1 cellular context compared by ENCODE assay signal in the genomic region with DNA sequence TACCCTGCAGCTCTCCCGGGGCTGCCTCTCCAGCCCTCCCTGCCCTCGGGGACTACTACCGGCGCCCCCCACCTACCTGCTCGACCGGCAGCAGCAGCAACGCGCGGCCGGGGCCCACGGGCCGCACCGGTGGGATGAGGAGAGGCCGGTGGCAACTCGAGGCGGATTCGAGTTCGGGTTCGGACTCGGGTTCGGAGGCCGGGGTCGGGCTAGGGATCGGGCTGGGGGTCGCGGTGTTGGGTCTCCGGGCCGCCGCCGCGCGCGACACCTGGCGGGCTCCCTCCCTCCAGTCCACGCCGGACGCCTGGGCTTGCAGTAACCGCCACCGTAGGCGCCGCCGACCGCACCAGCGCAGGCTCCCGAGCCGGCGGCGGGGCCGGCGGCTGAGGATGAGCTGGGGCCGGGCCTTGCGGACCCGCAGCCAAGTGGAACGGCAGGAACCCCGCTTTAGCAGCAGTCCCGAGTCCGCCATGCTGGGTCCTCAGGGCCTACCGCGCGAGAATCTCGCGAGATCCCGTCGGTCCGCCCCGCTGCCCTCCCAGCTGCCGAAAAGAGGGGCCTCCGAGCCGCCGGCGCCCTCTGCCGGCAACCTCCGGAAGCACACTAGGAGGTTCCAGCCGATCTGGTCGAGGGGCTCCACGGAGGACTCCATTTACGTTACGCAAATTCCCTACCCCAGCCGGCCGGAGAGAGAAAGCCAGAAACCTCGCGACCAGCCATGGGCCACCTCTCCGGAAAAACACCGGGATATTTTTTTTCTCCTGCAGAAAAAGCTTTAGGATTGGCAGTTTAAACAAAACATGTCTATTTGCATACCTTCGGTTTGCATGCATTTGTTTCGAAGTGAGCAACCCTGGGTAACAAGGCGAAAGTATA.
TF ChIP-seq lines count a peak whose summit lies in the region.

TSS of gene NOL9 (minus strand) at position 483 of the 876 bp plus-strand sequence. CDS start at position 472, 11 bp downstream.

TF ChIP-seq in HepG2, 621 proteins besides CTCF, POLR2A, EP300 and RAD21 (continued from another document and continues in another):
- TF ChIP-seq, protein P1, sequence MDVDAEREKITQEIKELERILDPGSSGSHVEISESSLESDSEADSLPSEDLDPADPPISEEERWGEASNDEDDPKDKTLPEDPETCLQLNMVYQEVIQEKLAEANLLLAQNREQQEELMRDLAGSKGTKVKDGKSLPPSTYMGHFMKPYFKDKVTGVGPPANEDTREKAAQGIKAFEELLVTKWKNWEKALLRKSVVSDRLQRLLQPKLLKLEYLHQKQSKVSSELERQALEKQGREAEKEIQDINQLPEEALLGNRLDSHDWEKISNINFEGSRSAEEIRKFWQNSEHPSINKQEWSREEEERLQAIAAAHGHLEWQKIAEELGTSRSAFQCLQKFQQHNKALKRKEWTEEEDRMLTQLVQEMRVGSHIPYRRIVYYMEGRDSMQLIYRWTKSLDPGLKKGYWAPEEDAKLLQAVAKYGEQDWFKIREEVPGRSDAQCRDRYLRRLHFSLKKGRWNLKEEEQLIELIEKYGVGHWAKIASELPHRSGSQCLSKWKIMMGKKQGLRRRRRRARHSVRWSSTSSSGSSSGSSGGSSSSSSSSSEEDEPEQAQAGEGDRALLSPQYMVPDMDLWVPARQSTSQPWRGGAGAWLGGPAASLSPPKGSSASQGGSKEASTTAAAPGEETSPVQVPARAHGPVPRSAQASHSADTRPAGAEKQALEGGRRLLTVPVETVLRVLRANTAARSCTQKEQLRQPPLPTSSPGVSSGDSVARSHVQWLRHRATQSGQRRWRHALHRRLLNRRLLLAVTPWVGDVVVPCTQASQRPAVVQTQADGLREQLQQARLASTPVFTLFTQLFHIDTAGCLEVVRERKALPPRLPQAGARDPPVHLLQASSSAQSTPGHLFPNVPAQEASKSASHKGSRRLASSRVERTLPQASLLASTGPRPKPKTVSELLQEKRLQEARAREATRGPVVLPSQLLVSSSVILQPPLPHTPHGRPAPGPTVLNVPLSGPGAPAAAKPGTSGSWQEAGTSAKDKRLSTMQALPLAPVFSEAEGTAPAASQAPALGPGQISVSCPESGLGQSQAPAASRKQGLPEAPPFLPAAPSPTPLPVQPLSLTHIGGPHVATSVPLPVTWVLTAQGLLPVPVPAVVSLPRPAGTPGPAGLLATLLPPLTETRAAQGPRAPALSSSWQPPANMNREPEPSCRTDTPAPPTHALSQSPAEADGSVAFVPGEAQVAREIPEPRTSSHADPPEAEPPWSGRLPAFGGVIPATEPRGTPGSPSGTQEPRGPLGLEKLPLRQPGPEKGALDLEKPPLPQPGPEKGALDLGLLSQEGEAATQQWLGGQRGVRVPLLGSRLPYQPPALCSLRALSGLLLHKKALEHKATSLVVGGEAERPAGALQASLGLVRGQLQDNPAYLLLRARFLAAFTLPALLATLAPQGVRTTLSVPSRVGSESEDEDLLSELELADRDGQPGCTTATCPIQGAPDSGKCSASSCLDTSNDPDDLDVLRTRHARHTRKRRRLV (CRISPR knock-in tag; IDR thresholded peaks at IDR 0.05): no peak
- TF ChIP-seq ZNF205 (CRISPR knock-in tag; IDR thresholded peaks at IDR 0.05): 0 out of 2 replicates have a peak, but pooled peaks have one; percentile 41
- no peak; the same call in 1 of the 2 replicates for TF ChIP-seq ZNF687 (CRISPR knock-in tag; IDR thresholded peaks at IDR 0.05)
- TF ChIP-seq TBX2 (CRISPR knock-in tag; IDR thresholded peaks at IDR 0.05; ENCODE audit: borderline replicate concordance): peak; percentile 58
- peak; percentile 80 for TF ChIP-seq SP4 (CRISPR knock-in tag; IDR thresholded peaks at IDR 0.05)
- TF ChIP-seq MED1 (CRISPR knock-in tag; IDR thresholded peaks at IDR 0.05): peak; percentile 82
- TF ChIP-seq ZEB1 (IDR thresholded peaks at IDR 0.05; ENCODE audit: insufficient replicate concordance, low read depth): no peak
- peak; percentile 59; the same call in 1 of the 2 replicates for TF ChIP-seq SOX13 (IDR thresholded peaks at IDR 0.05)
- peak in 1 of 2 experiments; percentile 35; a peak in 1 of 4 replicates for TF ChIP-seq SOX13 (CRISPR knock-in tag; conservative IDR thresholded peaks at IDR 0.05 in 1 of 2, IDR thresholded peaks at IDR 0.05 in 1 of 2)
- TF ChIP-seq, protein P2, sequence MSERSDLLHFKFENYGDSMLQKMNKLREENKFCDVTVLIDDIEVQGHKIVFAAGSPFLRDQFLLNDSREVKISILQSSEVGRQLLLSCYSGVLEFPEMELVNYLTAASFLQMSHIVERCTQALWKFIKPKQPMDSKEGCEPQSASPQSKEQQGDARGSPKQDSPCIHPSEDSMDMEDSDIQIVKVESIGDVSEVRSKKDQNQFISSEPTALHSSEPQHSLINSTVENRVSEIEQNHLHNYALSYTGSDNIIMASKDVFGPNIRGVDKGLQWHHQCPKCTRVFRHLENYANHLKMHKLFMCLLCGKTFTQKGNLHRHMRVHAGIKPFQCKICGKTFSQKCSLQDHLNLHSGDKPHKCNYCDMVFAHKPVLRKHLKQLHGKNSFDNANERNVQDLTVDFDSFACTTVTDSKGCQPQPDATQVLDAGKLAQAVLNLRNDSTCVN (CRISPR knock-in tag; IDR thresholded peaks at IDR 0.05; ENCODE audit: borderline replicate concordance): peak; percentile 66; the same call in 1 of the 2 replicates
- TF ChIP-seq RAD51 (IDR thresholded peaks at IDR 0.05; ENCODE audit: borderline replicate concordance): no peak
- 0 out of 2 replicates have a peak, but pooled peaks have one; percentile 60 for TF ChIP-seq ZNF30 (CRISPR knock-in tag; IDR thresholded peaks at IDR 0.05)
- no peak for TF ChIP-seq TOE1 (CRISPR knock-in tag; IDR thresholded peaks at IDR 0.05)
- TF ChIP-seq, protein P3, sequence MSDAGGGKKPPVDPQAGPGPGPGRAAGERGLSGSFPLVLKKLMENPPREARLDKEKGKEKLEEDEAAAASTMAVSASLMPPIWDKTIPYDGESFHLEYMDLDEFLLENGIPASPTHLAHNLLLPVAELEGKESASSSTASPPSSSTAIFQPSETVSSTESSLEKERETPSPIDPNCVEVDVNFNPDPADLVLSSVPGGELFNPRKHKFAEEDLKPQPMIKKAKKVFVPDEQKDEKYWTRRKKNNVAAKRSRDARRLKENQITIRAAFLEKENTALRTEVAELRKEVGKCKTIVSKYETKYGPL (CRISPR knock-in tag; IDR thresholded peaks at IDR 0.05): peak; percentile 67
- no peak for TF ChIP-seq ZNF17 (CRISPR knock-in tag; IDR thresholded peaks at IDR 0.05)
- no peak for TF ChIP-seq SMARCE1 (IDR thresholded peaks at IDR 0.05; ENCODE audit: borderline replicate concordance)
- 0 out of 2 replicates have a peak, but pooled peaks have one; percentile 22 for TF ChIP-seq HMG20A (CRISPR knock-in tag; IDR thresholded peaks at IDR 0.05; ENCODE audit: borderline replicate concordance)
- TF ChIP-seq ZNF280B (CRISPR knock-in tag; IDR thresholded peaks at IDR 0.05; ENCODE audit: borderline replicate concordance): no peak
- TF ChIP-seq REL (CRISPR knock-in tag; conservative IDR thresholded peaks at IDR 0.05): no peak
- TF ChIP-seq, protein P4, sequence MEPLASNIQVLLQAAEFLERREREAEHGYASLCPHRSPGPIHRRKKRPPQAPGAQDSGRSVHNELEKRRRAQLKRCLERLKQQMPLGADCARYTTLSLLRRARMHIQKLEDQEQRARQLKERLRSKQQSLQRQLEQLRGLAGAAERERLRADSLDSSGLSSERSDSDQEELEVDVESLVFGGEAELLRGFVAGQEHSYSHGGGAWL (CRISPR knock-in tag; IDR thresholded peaks at IDR 0.05): peak; percentile 53; the same call in 1 of the 2 replicates
- TF ChIP-seq, protein P5, sequence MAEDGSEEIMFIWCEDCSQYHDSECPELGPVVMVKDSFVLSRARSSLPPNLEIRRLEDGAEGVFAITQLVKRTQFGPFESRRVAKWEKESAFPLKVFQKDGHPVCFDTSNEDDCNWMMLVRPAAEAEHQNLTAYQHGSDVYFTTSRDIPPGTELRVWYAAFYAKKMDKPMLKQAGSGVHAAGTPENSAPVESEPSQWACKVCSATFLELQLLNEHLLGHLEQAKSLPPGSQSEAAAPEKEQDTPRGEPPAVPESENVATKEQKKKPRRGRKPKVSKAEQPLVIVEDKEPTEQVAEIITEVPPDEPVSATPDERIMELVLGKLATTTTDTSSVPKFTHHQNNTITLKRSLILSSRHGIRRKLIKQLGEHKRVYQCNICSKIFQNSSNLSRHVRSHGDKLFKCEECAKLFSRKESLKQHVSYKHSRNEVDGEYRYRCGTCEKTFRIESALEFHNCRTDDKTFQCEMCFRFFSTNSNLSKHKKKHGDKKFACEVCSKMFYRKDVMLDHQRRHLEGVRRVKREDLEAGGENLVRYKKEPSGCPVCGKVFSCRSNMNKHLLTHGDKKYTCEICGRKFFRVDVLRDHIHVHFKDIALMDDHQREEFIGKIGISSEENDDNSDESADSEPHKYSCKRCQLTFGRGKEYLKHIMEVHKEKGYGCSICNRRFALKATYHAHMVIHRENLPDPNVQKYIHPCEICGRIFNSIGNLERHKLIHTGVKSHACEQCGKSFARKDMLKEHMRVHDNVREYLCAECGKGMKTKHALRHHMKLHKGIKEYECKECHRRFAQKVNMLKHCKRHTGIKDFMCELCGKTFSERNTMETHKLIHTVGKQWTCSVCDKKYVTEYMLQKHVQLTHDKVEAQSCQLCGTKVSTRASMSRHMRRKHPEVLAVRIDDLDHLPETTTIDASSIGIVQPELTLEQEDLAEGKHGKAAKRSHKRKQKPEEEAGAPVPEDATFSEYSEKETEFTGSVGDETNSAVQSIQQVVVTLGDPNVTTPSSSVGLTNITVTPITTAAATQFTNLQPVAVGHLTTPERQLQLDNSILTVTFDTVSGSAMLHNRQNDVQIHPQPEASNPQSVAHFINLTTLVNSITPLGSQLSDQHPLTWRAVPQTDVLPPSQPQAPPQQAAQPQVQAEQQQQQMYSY (CRISPR knock-in tag; IDR thresholded peaks at IDR 0.05): peak; percentile 57; the same call in 1 of the 2 replicates
- TF ChIP-seq ZNF800 (CRISPR knock-in tag; IDR thresholded peaks at IDR 0.05): peak; percentile 71; the same call in 1 of the 2 replicates
- TF ChIP-seq, protein P6, sequence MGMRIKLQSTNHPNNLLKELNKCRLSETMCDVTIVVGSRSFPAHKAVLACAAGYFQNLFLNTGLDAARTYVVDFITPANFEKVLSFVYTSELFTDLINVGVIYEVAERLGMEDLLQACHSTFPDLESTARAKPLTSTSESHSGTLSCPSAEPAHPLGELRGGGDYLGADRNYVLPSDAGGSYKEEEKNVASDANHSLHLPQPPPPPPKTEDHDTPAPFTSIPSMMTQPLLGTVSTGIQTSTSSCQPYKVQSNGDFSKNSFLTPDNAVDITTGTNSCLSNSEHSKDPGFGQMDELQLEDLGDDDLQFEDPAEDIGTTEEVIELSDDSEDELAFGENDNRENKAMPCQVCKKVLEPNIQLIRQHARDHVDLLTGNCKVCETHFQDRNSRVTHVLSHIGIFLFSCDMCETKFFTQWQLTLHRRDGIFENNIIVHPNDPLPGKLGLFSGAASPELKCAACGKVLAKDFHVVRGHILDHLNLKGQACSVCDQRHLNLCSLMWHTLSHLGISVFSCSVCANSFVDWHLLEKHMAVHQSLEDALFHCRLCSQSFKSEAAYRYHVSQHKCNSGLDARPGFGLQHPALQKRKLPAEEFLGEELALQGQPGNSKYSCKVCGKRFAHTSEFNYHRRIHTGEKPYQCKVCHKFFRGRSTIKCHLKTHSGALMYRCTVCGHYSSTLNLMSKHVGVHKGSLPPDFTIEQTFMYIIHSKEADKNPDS (CRISPR knock-in tag; IDR thresholded peaks at IDR 0.05): peak; percentile 67
